In the genomic region with DNA sequence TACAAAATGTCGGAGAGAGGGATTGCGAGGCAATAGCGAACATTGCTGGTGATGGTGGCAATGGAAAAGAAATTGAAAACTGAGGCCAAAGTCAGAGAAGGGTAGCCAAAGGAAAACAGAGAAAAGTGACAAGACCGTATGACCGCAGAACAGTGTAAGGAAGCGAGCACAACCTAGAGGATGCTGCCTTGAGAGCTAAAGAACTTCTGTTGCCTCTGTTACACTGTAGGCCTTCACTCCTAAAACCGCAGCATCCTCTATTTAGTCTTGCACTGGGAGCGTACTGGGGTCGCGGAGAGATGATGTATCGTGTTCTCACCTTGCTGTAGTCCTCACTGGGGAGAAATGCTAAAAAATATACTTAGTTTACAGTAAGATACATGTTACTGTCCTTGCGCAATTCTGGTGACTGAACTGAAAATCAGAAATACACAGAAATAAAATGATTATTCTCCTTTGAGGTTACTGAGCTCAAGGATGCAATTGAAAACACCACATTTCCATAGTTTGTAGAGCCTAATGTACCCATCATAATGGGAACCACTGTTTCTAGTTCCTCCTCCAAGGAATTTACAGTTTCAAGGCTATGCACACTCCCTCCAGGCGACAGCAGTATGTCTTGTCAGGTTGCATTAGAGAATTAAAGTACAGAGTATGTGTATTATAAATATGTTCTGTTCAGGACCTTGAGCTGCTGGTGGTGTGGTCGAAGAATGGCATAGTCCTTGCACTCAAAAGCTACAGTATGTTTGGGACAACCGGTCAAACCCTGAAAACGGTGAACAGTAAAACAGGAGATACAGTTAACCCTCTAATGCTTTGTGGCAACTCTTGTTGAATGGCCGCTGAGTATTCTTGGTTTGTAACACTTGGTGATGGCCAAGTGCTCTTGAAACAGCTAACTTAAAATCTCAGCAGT, we compare ENCODE assay signal across 8 cellular contexts. TPM values are rescaled to one million over a fixed set of nuclear protein-coding genes. Genes with fewer than 3 reads are reported as not detected.
DNase-seq lines count a peak whose midpoint lies in the region; ATAC-seq and TF ChIP-seq lines count a peak whose summit lies in the region.

No MANE protein-coding gene starts in this region.

- peak overlapping the region; percentile 85 for H3K4me3 ChIP-seq in ACC112 (ENCODE audit: low read depth, low read length)
- H3K4me3 ChIP-seq in upper lobe of left lung = peak overlapping the region; percentile 59 to 90 (median 88)

- DNase-seq in GM10248 (ENCODE audit: extremely low spot score) = peak; percentile 12
- DNase-seq in OCI-M1 (lab: John Stamatoyannopoulos, UW) = peak; percentile 78
- no peak for DNase-seq in central memory CD8-positive, alpha-beta T cell (ENCODE audit: low spot score in 2 of 2)
- DNase-seq in medulla oblongata (ENCODE audit: extremely low spot score) = peak; percentile 36
- no peak for DNase-seq in upper lobe of left lung
- no peak for DNase-seq in NCI-H2171 (lab: John Stamatoyannopoulos, UW)
- no peak for DNase-seq in NCI-H1105 treated with DMSO at 0.1 percent for 48 hours (lab: John Stamatoyannopoulos, UW)

- H3K9me3 Mint-ChIP-seq in central memory CD8-positive, alpha-beta T cell = no peaks in the 10 kb centered on the region

- no peak for TF ChIP-seq EP300 in upper lobe of left lung (IDR thresholded peaks at IDR 0.05)

- H3K4me3 Mint-ChIP-seq in central memory CD8-positive, alpha-beta T cell = peak overlapping the region; percentile 99

- peaks cover 59% of the 10 kb centered on the region for H3K4me1 Mint-ChIP-seq in central memory CD8-positive, alpha-beta T cell

- H3K36me3 ChIP-seq in ACC112 (ENCODE audit: insufficient read depth, low read length) (0 out of 2 replicates have a peak, but pooled peaks cover 3% of the 10 kb centered on the region), upper lobe of left lung (no peaks in the 10 kb centered on the region)

- no peaks in the 10 kb centered on the region for H3K9me3 ChIP-seq in upper lobe of left lung

- H2AFZ ChIP-seq in ACC112 (ENCODE audit: low read length, unreplicated experiment) = peak overlapping the region; percentile 64

- H3K27ac Mint-ChIP-seq in central memory CD8-positive, alpha-beta T cell (ENCODE audit: low read depth) = peak overlapping the region; percentile 99

- CTCF ChIA-PET in GM10248 (lab: Yijun Ruan, JAX) = interaction anchor here (0.8 to 1.4 kb wide), 6 partner anchors 10 to 216 kb away, joined by 3 to 5 read pairs (median 4); no protein-coding TSS in a partner anchor

- TF ChIP-seq CTCF in GM10248 (IDR thresholded peaks at IDR 0.05; ENCODE audit: control extremely low read depth, extremely low read depth, low read depth, missing control alignments) (no peak), upper lobe of left lung (IDR thresholded peaks at IDR 0.05) (no peak)

- H3K27me3 ChIP-seq in ACC112 (ENCODE audit: insufficient read depth, low read length) (no peaks in the 10 kb centered on the region), upper lobe of left lung (no peaks in the 10 kb centered on the region)

- H3K4me1 ChIP-seq in ACC112 (ENCODE audit: control insufficient read depth, insufficient read depth, low read length, unreplicated experiment) = peaks cover 51% of the 10 kb centered on the region
- peaks cover 21 to 35% (median 31%) of the 10 kb centered on the region in 4 donors for H3K4me1 ChIP-seq in upper lobe of left lung

- H3K27ac ChIP-seq in ACC112 (ENCODE audit: low read depth, low read length) (peak overlapping the region; percentile 78), upper lobe of left lung (peak overlapping the region; percentile 95 to 100 (median 98))

- ATAC-seq in central memory CD8-positive, alpha-beta T cell (replicated peaks; ENCODE audit: extremely low read depth, poor library complexity, severe bottlenecking) = peak; percentile 26
- no peak for ATAC-seq in upper lobe of left lung (ENCODE audit: low FRiP score in 2 of 2)

- H3K27me3 Mint-ChIP-seq in central memory CD8-positive, alpha-beta T cell = no peaks in the 10 kb centered on the region

- POLR2A ChIA-PET in GM10248 (lab: Yijun Ruan, JAX) = no interaction called here

- no peak for TF ChIP-seq POLR2A in upper lobe of left lung (IDR thresholded peaks at IDR 0.05)

- H3K79me2 ChIP-seq in ACC112 (ENCODE audit: control insufficient read depth, insufficient read depth, low read length, unreplicated experiment) = peaks cover 70% of the 10 kb centered on the region

- H3K36me3 Mint-ChIP-seq in central memory CD8-positive, alpha-beta T cell (ENCODE audit: insufficient read depth) = peaks cover 24% of the 10 kb centered on the region

- 5 to 9% methylated on average over 17 of the region's 17 CpGs for WGBS in upper lobe of left lung, 2 donors

RNA-seq across cellular contexts. Expression of a gene that starts 1.3 kb away (rescaled TPM):
- 100 to 1,000 TPM in 4 of 6 donors, 10 to 100 TPM in 2; 55.3 to 137 (median 112) TPM for total RNA-seq in upper lobe of left lung

Comparison
In these comparisons a context has a peak if more than half of its experiments do, and no peak if none do; other contexts are left out.
1. DNase-seq: peak in GM10248 (single experiment), OCI-M1 (single experiment) and medulla oblongata (single experiment); none in central memory CD8-positive, alpha-beta T cell (0 of 2), upper lobe of left lung (0 of 2), NCI-H2171 (single experiment) and NCI-H1105 treated with DMSO at 0.1 percent for 48 hours (single experiment).